ENCODE assay signal across 8 cellular contexts in the genomic region with DNA sequence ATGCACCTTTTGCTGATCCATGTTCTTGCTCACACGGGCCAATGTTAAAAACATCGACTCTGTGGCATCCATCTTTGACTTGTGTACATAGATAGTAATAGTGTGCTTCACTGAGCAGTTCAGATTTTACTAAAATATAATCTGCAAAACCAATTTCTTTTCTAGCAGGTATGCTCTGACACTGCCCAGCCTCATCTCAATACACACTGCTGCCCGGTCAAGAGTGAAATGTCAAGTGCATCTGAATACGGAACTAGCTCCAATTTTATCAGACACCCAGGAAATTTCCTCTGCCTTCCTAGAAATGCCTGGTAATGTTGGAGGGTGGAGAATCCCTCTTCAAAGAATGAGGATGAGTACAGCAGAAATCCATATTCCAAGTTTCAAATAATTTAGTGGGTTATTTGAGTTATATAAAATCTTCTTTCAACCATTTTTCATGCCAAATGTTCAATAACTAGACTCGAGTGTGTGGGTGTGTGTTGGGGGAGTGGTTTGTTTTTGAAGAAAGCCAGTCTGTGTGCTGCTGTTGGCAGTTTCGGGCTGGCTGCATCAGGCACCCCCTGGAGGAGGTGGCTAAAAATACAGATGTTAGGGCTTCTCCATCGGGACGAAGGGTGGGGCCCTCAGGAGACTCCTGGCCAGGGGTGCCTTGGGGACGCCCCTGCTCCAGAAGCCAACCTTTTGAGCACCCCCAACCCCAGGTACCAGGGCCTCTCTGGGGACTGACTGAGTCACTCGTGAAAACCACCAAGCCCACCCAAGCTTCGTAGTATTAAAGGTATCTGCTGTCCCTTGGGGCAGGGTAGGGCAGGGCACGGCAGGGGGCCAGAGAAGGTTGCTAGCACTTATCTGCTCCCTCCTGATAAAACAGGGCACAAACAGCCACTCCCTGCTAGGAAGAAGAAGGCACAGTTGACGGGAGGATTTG. TPM values are rescaled to one million over a fixed set of nuclear protein-coding genes. Genes with fewer than 3 reads are reported as not detected.
DNase-seq lines count a peak whose midpoint lies in the region; ATAC-seq and TF ChIP-seq lines count a peak whose summit lies in the region.

No MANE protein-coding gene starts in this region.

- CTCF ChIA-PET in IMR-90 (lab: Yijun Ruan, JAX) = interaction anchor here (0.8 to 1.9 kb wide), 2 partner anchors 10 to 21 kb away, joined by 3 to 7 read pairs; no protein-coding TSS in a partner anchor

- H3K56ac ChIP-seq in IMR-90 (ENCODE audit: extremely low read depth, insufficient read depth, low read length) = no peak overlapping the region

- peak; percentile 47 for DNase-seq in EL
- peak; percentile 57 for DNase-seq in IMR-90
- peak; percentile 74 for DNase-seq in brain microvascular endothelial cell
- peak; percentile 47 for DNase-seq in left kidney (ENCODE audit: low read depth, low spot score)
- DNase-seq in upper lobe of left lung = peak in 1 of 2 donors; percentile 55
- no peak for DNase-seq in SKM-1 (lab: John Stamatoyannopoulos, UW; ENCODE audit: unreplicated experiment)
- no peak for DNase-seq in glomerular visceral epithelial cell (ENCODE audit: extremely low spot score)
- no peak for DNase-seq in activated CD4-positive, alpha-beta T cell treated with anti-CD3 and anti-CD28 coated beads, Interleukin-2, amount 50 U/mL, for 4 hours

- H3K9me1 ChIP-seq in IMR-90 (ENCODE audit: insufficient read depth, low read length) = peaks cover 43% of the 10 kb centered on the region

- peak; percentile 52 for TF ChIP-seq CTCF in IMR-90 (conservative IDR thresholded peaks at IDR 0.05; ENCODE audit: low read depth, low read length)
- peak; percentile 81 for TF ChIP-seq CTCF in brain microvascular endothelial cell (IDR thresholded peaks at IDR 0.05; ENCODE audit: low read depth, low read length, missing control alignments)
- peak in 4 of 6 experiments; percentile 25 to 49 (median 39) for TF ChIP-seq CTCF in upper lobe of left lung (IDR thresholded peaks at IDR 0.05)

- TF ChIP-seq RAD21 in IMR-90 (IDR thresholded peaks at IDR 0.05; ENCODE audit: low read length) = peak; percentile 54

- no peak overlapping the region for H2AK5ac ChIP-seq in IMR-90 (ENCODE audit: low read depth, low read length)

- H4K20me1 ChIP-seq in IMR-90 (ENCODE audit: insufficient read depth, low read length) = peaks cover 99% of the 10 kb centered on the region

- no peak overlapping the region for H4K8ac ChIP-seq in IMR-90 (ENCODE audit: low read depth in 2 of 2, low read length in 2 of 2)

- POLR2A ChIA-PET in IMR-90 (lab: Charles Lee; ENCODE audit: unreplicated experiment) = interaction anchor here (0.6 kb wide), 1 partner anchor 561 kb away, joined by 6 read pairs; no protein-coding TSS in a partner anchor

- in situ Hi-C loops in IMR-90 (cut with MboI; ENCODE audit: low sequenced_read_pairs) (no loop called here), brain microvascular endothelial cell (cut with HindIII; ENCODE audit: low pct_ligation_motif_present, low sequenced_read_pairs) (no loop called here)

- H3K27me3 ChIP-seq in IMR-90 (ENCODE audit: control insufficient read depth, insufficient read depth, low read length) = no peaks in the 10 kb centered on the region
- no peaks in the 10 kb centered on the region for H3K27me3 ChIP-seq in brain microvascular endothelial cell (replicated peaks)
- no peaks in the 10 kb centered on the region for H3K27me3 ChIP-seq in upper lobe of left lung

- H3K4me2 ChIP-seq in IMR-90 (ENCODE audit: low read depth, low read length) = no peak overlapping the region

- H3K27ac ChIP-seq in IMR-90 (ENCODE audit: insufficient read depth, low read length) (no peak overlapping the region), brain microvascular endothelial cell (no peak overlapping the region), upper lobe of left lung (peak overlapping the region in 2 of 4 donors; percentile 10 to 26)

- no peak overlapping the region for H2AFZ ChIP-seq in IMR-90 (replicated peaks; ENCODE audit: low read length, poor library complexity)

- no TSS peak for BruUV-seq in IMR-90 (replicated peaks; lab: Mats Ljungman, UMichigan)

- H3K23ac ChIP-seq in IMR-90 (ENCODE audit: low read depth, low read length) = no peak overlapping the region

- intact Hi-C loops in IMR-90 (cut with micrococcal nuclease) = loop anchor here (5.0 kb wide), 2 partner anchors 43 to 98 kb away; no protein-coding TSS in a partner anchor

- peak overlapping the region; percentile 38 for H2AK9ac ChIP-seq in IMR-90 (replicated peaks; ENCODE audit: low read depth, low read length, poor library complexity)

- H2BK5ac ChIP-seq in IMR-90 (ENCODE audit: low read depth, low read length, poor library complexity, severe bottlenecking) = no peak overlapping the region

- WGBS in IMR-90 (ENCODE audit: extremely low coverage in 2 of 2, insufficient read length in 1 of 2), 2 experiments = no CpG with 5 or more reads among the region's 13 CpGs
- WGBS in upper lobe of left lung, 2 donors = 36 to 40% methylated on average over 13 of the region's 13 CpGs

- no peak overlapping the region for H3K4ac ChIP-seq in IMR-90 (ENCODE audit: low read depth, low read length)

- H2BK120ac ChIP-seq in IMR-90 (ENCODE audit: low read depth, low read length) = no peak overlapping the region

- H3K36me3 ChIP-seq in IMR-90 (ENCODE audit: control insufficient read depth, insufficient read depth, low read length) (peaks cover 5% of the 10 kb centered on the region; the same call in 1 of the 2 replicates), brain microvascular endothelial cell (replicated peaks) (no peaks in the 10 kb centered on the region), upper lobe of left lung (no peaks in the 10 kb centered on the region)

- H3K79me1 ChIP-seq in IMR-90 (ENCODE audit: low read depth in 1 of 2, low read length in 2 of 2) = peaks cover 22 to 81% of the 10 kb centered on the region in 2 experiments

- H3K4me1 ChIP-seq in IMR-90 (ENCODE audit: control insufficient read depth, insufficient read depth, low read length) = peaks cover 38% of the 10 kb centered on the region
- peaks cover 58 to 85% (median 59%) of the 10 kb centered on the region in 4 donors for H3K4me1 ChIP-seq in upper lobe of left lung

- dilution Hi-C loops in IMR-90 (cut with HindIII; ENCODE audit: low sequenced_read_pairs, unreplicated experiment) = no loop called here

- H4K5ac ChIP-seq in IMR-90 (ENCODE audit: low read depth, low read length) = no peak overlapping the region

- H4K91ac ChIP-seq in IMR-90 (ENCODE audit: insufficient read depth, low read depth, low read length) = no peak overlapping the region

- no peak overlapping the region for H2BK20ac ChIP-seq in IMR-90 (ENCODE audit: low read depth, low read length)

- H3K4me3 ChIP-seq in IMR-90 (ENCODE audit: insufficient read depth, low read depth, low read length) = no peak overlapping the region
- no peak overlapping the region for H3K4me3 ChIP-seq in brain microvascular endothelial cell (ENCODE audit: low read depth, low read length)
- H3K4me3 ChIP-seq in upper lobe of left lung = no peak overlapping the region

- no peak overlapping the region for H3K18ac ChIP-seq in IMR-90 (ENCODE audit: low read depth, low read length)

- no peak overlapping the region for H3K14ac ChIP-seq in IMR-90 (replicated peaks; ENCODE audit: low read depth, low read length)

- no peak for TF ChIP-seq POLR2A in IMR-90 (IDR thresholded peaks at IDR 0.05; ENCODE audit: low read depth, low read length)
- TF ChIP-seq POLR2A in upper lobe of left lung (IDR thresholded peaks at IDR 0.05) = no peak

- no peak overlapping the region for H2BK15ac ChIP-seq in IMR-90 (ENCODE audit: low read depth, low read length)

- no peak for TF ChIP-seq EP300 in upper lobe of left lung (IDR thresholded peaks at IDR 0.05)

- H3K9me3 ChIP-seq in IMR-90 (ENCODE audit: control insufficient read depth, insufficient read depth, low read length) = no peaks in the 10 kb centered on the region
- H3K9me3 ChIP-seq in upper lobe of left lung = no peaks in the 10 kb centered on the region

- no peak overlapping the region for H3K9ac ChIP-seq in IMR-90 (ENCODE audit: low read depth, low read length)

- ATAC-seq in IMR-90 (ENCODE audit: low read depth) (peak; percentile 57), upper lobe of left lung (ENCODE audit: low FRiP score in 2 of 2) (peak; percentile 44 to 62)

TF ChIP-seq in IMR-90, 13 proteins besides CTCF, POLR2A, EP300 and RAD21:
- TF ChIP-seq MAZ (IDR thresholded peaks at IDR 0.05; ENCODE audit: borderline replicate concordance, low read depth, low read length) (no peak; the same call in 1 of the 2 replicates), SMC3 (IDR thresholded peaks at IDR 0.05; ENCODE audit: low read depth, low read length) (peak; percentile 55)

RNA-seq across cellular contexts. Expression of a gene that starts 15.4 kb away (rescaled TPM):
- total RNA-seq in IMR-90 (2012; rRNA removed) (74.2 and 81.0 TPM in 2 replicates), upper lobe of left lung (10 to 100 TPM; 47.1 to 82.5 (median 59.7) TPM)
- 80.2 and 86.6 TPM in 2 replicates for polyA plus RNA-seq in IMR-90 (2012; rRNA removed)
- polyA plus RNA-seq in IMR-90 (2012; cell fraction: cytosol; rRNA removed) = 63.0 and 104 TPM in 2 replicates
- polyA plus RNA-seq in IMR-90 (2012; cell fraction: nucleus; rRNA removed; ENCODE audit: low replicate concordance) = 167 and 220 TPM in 2 replicates

Comparison
In these comparisons a context has a peak if more than half of its experiments do, and no peak if none do; other contexts are left out.
1. DNase-seq: peak in EL (single experiment), IMR-90 (single experiment), brain microvascular endothelial cell (single experiment) and left kidney (single experiment); none in SKM-1 (single experiment), glomerular visceral epithelial cell (single experiment) and activated CD4-positive, alpha-beta T cell treated with anti-CD3 and anti-CD28 coated beads, Interleukin-2, amount 50 U/mL, for 4 hours (0 of 2).
2. Peak in every context shown above with its lines, with median percentiles within 50 percentile points of each other: CTCF ChIP-seq.